In genomic region chr11:86497310-86497709, GRCh38 we compare ENCODE assay signal across 16 cellular contexts.
DNase-seq lines count a peak whose midpoint lies in the region; ATAC-seq and TF ChIP-seq lines count a peak whose summit lies in the region.
"Had no signal": no experiment of that assay in that cellular context is flagged by ENCODE, and none has a peak within 500 bp of the region (broad histone marks: within the 10 kb centered on the region; RNA-seq: fewer than 3 reads in every experiment).

No MANE protein-coding gene starts in this region.

- TF ChIP-seq RAD21 in SK-N-SH (IDR thresholded peaks at IDR 0.05; ENCODE audit: low read length) = no peak

- H3K4me1 ChIP-seq in SK-N-SH (ENCODE audit: control insufficient read depth in 1 of 2, insufficient read depth in 2 of 2, low read depth in 1 of 2, low read length in 1 of 2) = peaks cover 0 to 6% of the 10 kb centered on the region in 2 experiments; a peak in 1 of 4 replicates
- H3K4me1 ChIP-seq in trophoblast cell (ENCODE audit: control insufficient read depth in 1 of 2, insufficient read depth in 2 of 2, low read length in 2 of 2) = peaks cover 9 to 20% of the 10 kb centered on the region in 2 experiments
- H3K4me1 ChIP-seq: spleen, vagina had no signal

- no peak overlapping the region for H3K23ac ChIP-seq in trophoblast cell (ENCODE audit: low read length)

- no peak for ATAC-seq in T-cell (replicated peaks in 1 of 4)

- H3K9ac ChIP-seq in SK-N-SH = no peak overlapping the region
- no peak overlapping the region for H3K9ac ChIP-seq in trophoblast cell (ENCODE audit: low read length)
- H3K9ac ChIP-seq: BLaER1 treated with 17β-estradiol and CSF1 and Interleukin-3, amounts not matched to agents 10 nM and 100 nM had no signal

- H3K27me3 ChIP-seq in SK-N-SH (ENCODE audit: insufficient read depth) (no peaks in the 10 kb centered on the region), trophoblast cell (ENCODE audit: insufficient read depth, low read length) (no peaks in the 10 kb centered on the region)
- H3K27me3 ChIP-seq: BLaER1 treated with 17β-estradiol and CSF1 and Interleukin-3, amounts not matched to agents 10 nM and 100 nM; dorsolateral prefrontal cortex; spleen; vagina had no signal

- H3K27ac ChIP-seq in SK-N-SH (ENCODE audit: low read depth in 2 of 2, low read length in 1 of 2) (peak overlapping the region in 1 of 2 experiments; percentile 18; a peak in 1 of 4 replicates), trophoblast cell (ENCODE audit: low read depth, low read length) (peak overlapping the region; percentile 65)
- H3K27ac ChIP-seq: BLaER1 treated with 17β-estradiol and CSF1 and Interleukin-3, amounts not matched to agents 10 nM and 100 nM; dorsolateral prefrontal cortex; spleen; vagina had no signal

- H4K91ac ChIP-seq in trophoblast cell (ENCODE audit: low read depth, low read length) = peak overlapping the region; percentile 78

- no peak overlapping the region for H3K27ac Mint-ChIP-seq in T-cell
- H3K27ac Mint-ChIP-seq in glutamatergic neuron (ENCODE audit: unreplicated experiment) = no peak overlapping the region
- H3K27ac Mint-ChIP-seq: activated CD4-positive, alpha-beta memory T cell treated with anti-CD3 and anti-CD28 coated beads, Interleukin-2, amount 10 ng/mL, durations not matched to agents 7 days and 5 days; stimulated activated naive CD8-positive, alpha-beta T cell treated with anti-CD3 and anti-CD28 coated beads, Interleukin-15, Interleukin-2, amounts not matched to agents 100 ng/mL and 50 ng/mL, for 24 hours had no signal

- no peaks in the 10 kb centered on the region for H3K36me3 Mint-ChIP-seq in T-cell
- no peaks in the 10 kb centered on the region for H3K36me3 Mint-ChIP-seq in glutamatergic neuron (ENCODE audit: unreplicated experiment)

- no peak overlapping the region for H3K4me3 ChIP-seq in SK-N-SH (ENCODE audit: low read depth in 2 of 2, low read length in 1 of 2)
- no peak overlapping the region for H3K4me3 ChIP-seq in fibroblast of mammary gland (ENCODE audit: control insufficient read depth, low read depth, low read length)
- no peak overlapping the region for H3K4me3 ChIP-seq in trophoblast cell (ENCODE audit: low read depth, low read length)
- H3K4me3 ChIP-seq: BLaER1 treated with 17β-estradiol and CSF1 and Interleukin-3, amounts not matched to agents 10 nM and 100 nM; dorsolateral prefrontal cortex; spleen; vagina had no signal

- H3K79me1 ChIP-seq in trophoblast cell (ENCODE audit: low read length) = peaks cover 24% of the 10 kb centered on the region

- WGBS in SK-N-SH (ENCODE audit: low lambda C conversion rate) = 55% methylated on average over 1 of the region's 2 CpGs
- no CpG with 5 or more reads among the region's 2 CpGs for WGBS in trophoblast cell (ENCODE audit: extremely low coverage, insufficient coverage, insufficient read length)

- H2AK5ac ChIP-seq in trophoblast cell (ENCODE audit: low read length) = peak overlapping the region; percentile 53

- H2BK120ac ChIP-seq in trophoblast cell (ENCODE audit: insufficient read depth, low read length, poor library complexity) = peak overlapping the region; percentile 55

- DNase-seq in ELF-1 (ENCODE audit: low read depth, low spot score) = peak; percentile 81
- DNase-seq in SK-N-SH = no peak
- peak; percentile 49 for DNase-seq in fibroblast of mammary gland (ENCODE audit: low read depth)
- DNase-seq in trophoblast cell = peak in 1 of 2 donors; percentile 73
- DNase-seq in T-cell = no peak
- DNase-seq in glutamatergic neuron = no peak
- no peak for DNase-seq in NCI-H2171 treated with DMSO at 0.1 percent for 48 hours (lab: John Stamatoyannopoulos, UW)
- no peak for DNase-seq in stimulated activated CD4-positive, alpha-beta T cell treated with anti-CD3 and anti-CD28 coated beads, Interleukin-12 subunit alpha, Interleukin-12 subunit beta, amount 100 ng/mL, for 4 hours
- DNase-seq: activated CD4-positive, alpha-beta memory T cell treated with anti-CD3 and anti-CD28 coated beads, Interleukin-2, amount 10 ng/mL, durations not matched to agents 7 days and 5 days; dorsolateral prefrontal cortex; NCI-H1417; NCI-H446; spleen had no signal

- H2BK5ac ChIP-seq in trophoblast cell (ENCODE audit: low read depth, low read length, poor library complexity) = peak overlapping the region; percentile 15

- no peak for TF ChIP-seq EP300 in SK-N-SH (IDR thresholded peaks at IDR 0.05; ENCODE audit: borderline replicate concordance in 1 of 2, low read depth in 1 of 2, low read length in 1 of 2)

- H3K18ac ChIP-seq in trophoblast cell (ENCODE audit: low read length) = peak overlapping the region; percentile 20

- POLR2A ChIA-PET in SK-N-SH (lab: Yijun Ruan, JAX) (no interaction called here), T-cell (lab: Charles Lee) (no interaction called here)

- CTCF ChIA-PET in SK-N-SH (lab: Yijun Ruan, JAX) (interaction anchor here (1.8 kb wide), 1 partner anchor 306 kb away, joined by 4 read pairs; no protein-coding TSS in a partner anchor), T-cell (lab: Charles Lee) (no interaction called here)

- H3K79me2 ChIP-seq in SK-N-SH (ENCODE audit: insufficient read depth) (no peaks in the 10 kb centered on the region), trophoblast cell (ENCODE audit: control insufficient read depth, insufficient read depth, low read length, poor library complexity) (peaks cover 2% of the 10 kb centered on the region)

- H4K8ac ChIP-seq in trophoblast cell (ENCODE audit: low read depth, low read length) = peak overlapping the region; percentile 63

- no peaks in the 10 kb centered on the region for H3F3A ChIP-seq in SK-N-SH (replicated peaks; ENCODE audit: insufficient read depth)

- H3K4me1 Mint-ChIP-seq in T-cell (no peaks in the 10 kb centered on the region), glutamatergic neuron (ENCODE audit: low read depth, unreplicated experiment) (no peaks in the 10 kb centered on the region)
- H3K4me1 Mint-ChIP-seq: activated CD4-positive, alpha-beta memory T cell treated with anti-CD3 and anti-CD28 coated beads, Interleukin-2, amount 10 ng/mL, durations not matched to agents 7 days and 5 days had no signal

- no peaks in the 10 kb centered on the region for H3K9me3 ChIP-seq in SK-N-SH
- no peaks in the 10 kb centered on the region for H3K9me3 ChIP-seq in trophoblast cell (ENCODE audit: insufficient read depth, low read depth, low read length)
- H3K9me3 ChIP-seq: BLaER1 treated with 17β-estradiol and CSF1 and Interleukin-3, amounts not matched to agents 10 nM and 100 nM; spleen; vagina had no signal

- H3K4me2 ChIP-seq in SK-N-SH (no peak overlapping the region), trophoblast cell (ENCODE audit: low read length) (no peak overlapping the region)
- H3K4me2 ChIP-seq: BLaER1 treated with 17β-estradiol and CSF1 and Interleukin-3, amounts not matched to agents 10 nM and 100 nM had no signal

- no peaks in the 10 kb centered on the region for H4K20me1 ChIP-seq in SK-N-SH (ENCODE audit: insufficient read depth)
- H4K20me1 ChIP-seq: BLaER1 treated with 17β-estradiol and CSF1 and Interleukin-3, amounts not matched to agents 10 nM and 100 nM had no signal

- H3K14ac ChIP-seq in trophoblast cell (ENCODE audit: low read length) = peak overlapping the region; percentile 47

- H2AFZ ChIP-seq in SK-N-SH (ENCODE audit: low read depth) (no peak overlapping the region), trophoblast cell (ENCODE audit: insufficient read depth, low read length, poor library complexity) (no peak overlapping the region)

- no peaks in the 10 kb centered on the region for H3K36me3 ChIP-seq in SK-N-SH (replicated peaks in 1 of 2; ENCODE audit: control insufficient read depth in 1 of 2, insufficient read depth in 2 of 2, low read length in 1 of 2)
- H3K36me3 ChIP-seq in trophoblast cell (ENCODE audit: control insufficient read depth in 1 of 2, insufficient read depth in 2 of 2, low read length in 2 of 2) = no peaks in the 10 kb centered on the region
- H3K36me3 ChIP-seq: BLaER1 treated with 17β-estradiol and CSF1 and Interleukin-3, amounts not matched to agents 10 nM and 100 nM; spleen; vagina had no signal

- peaks cover 0 to 3% of the 10 kb centered on the region in 2 donors for H3K27me3 Mint-ChIP-seq in T-cell
- H3K27me3 Mint-ChIP-seq in glutamatergic neuron (ENCODE audit: unreplicated experiment) = no peaks in the 10 kb centered on the region

- no peaks in the 10 kb centered on the region for H3K9me2 ChIP-seq in SK-N-SH

- TF ChIP-seq CTCF in SK-N-SH (IDR thresholded peaks at IDR 0.05) = no peak
- no peak for TF ChIP-seq CTCF in fibroblast of mammary gland (conservative IDR thresholded peaks at IDR 0.05; ENCODE audit: control insufficient read depth, insufficient read depth, low read depth, low read length)
- no peak for TF ChIP-seq CTCF in glutamatergic neuron (IDR thresholded peaks at IDR 0.05; ENCODE audit: partially characterized antibody, unreplicated experiment)

- H4K12ac ChIP-seq in trophoblast cell (ENCODE audit: low read depth, low read length) = no peak overlapping the region

- H3K9me3 Mint-ChIP-seq in T-cell = no peaks in the 10 kb centered on the region
- H3K9me3 Mint-ChIP-seq in glutamatergic neuron (ENCODE audit: unreplicated experiment) = no peaks in the 10 kb centered on the region
- H3K9me3 Mint-ChIP-seq: activated CD4-positive, alpha-beta memory T cell treated with anti-CD3 and anti-CD28 coated beads, Interleukin-2, amount 10 ng/mL, durations not matched to agents 7 days and 5 days; stimulated activated naive CD8-positive, alpha-beta T cell treated with anti-CD3 and anti-CD28 coated beads, Interleukin-15, Interleukin-2, amounts not matched to agents 100 ng/mL and 50 ng/mL, for 24 hours had no signal

- peak overlapping the region; percentile 61 for H2BK12ac ChIP-seq in trophoblast cell (ENCODE audit: low read length)

- H3K4ac ChIP-seq in trophoblast cell (ENCODE audit: low read depth, low read length) = no peak overlapping the region

- no peak overlapping the region for H3K4me3 Mint-ChIP-seq in T-cell
- no peak overlapping the region for H3K4me3 Mint-ChIP-seq in glutamatergic neuron (ENCODE audit: unreplicated experiment)
- H3K4me3 Mint-ChIP-seq: activated CD4-positive, alpha-beta memory T cell treated with anti-CD3 and anti-CD28 coated beads, Interleukin-2, amount 10 ng/mL, durations not matched to agents 7 days and 5 days; stimulated activated naive CD8-positive, alpha-beta T cell treated with anti-CD3 and anti-CD28 coated beads, Interleukin-15, Interleukin-2, amounts not matched to agents 100 ng/mL and 50 ng/mL, for 24 hours had no signal

TF ChIP-seq in SK-N-SH, 30 proteins besides CTCF, POLR2A, EP300 and RAD21 (continues in another document):
- TF ChIP-seq USF1 (IDR thresholded peaks at IDR 0.05; ENCODE audit: borderline replicate concordance, low read depth) (no peak), POLR2AphosphoS5 (IDR thresholded peaks at IDR 0.05; ENCODE audit: low read depth, low read length) (no peak), SMC3 (IDR thresholded peaks at IDR 0.05; ENCODE audit: low read depth, low read length) (no peak), TCF12 (IDR thresholded peaks at IDR 0.05) (no peak; the same call in 1 of the 2 replicates)

Comparison
In these comparisons a context has a peak if more than half of its experiments do, and no peak if none do; other contexts are left out.
1. DNase-seq: peak in ELF-1 (single experiment) and fibroblast of mammary gland (single experiment); none in SK-N-SH (single experiment), T-cell (0 of 34), glutamatergic neuron (single experiment), NCI-H2171 treated with DMSO at 0.1 percent for 48 hours (single experiment) and stimulated activated CD4-positive, alpha-beta T cell treated with anti-CD3 and anti-CD28 coated beads, Interleukin-12 subunit alpha, Interleukin-12 subunit beta, amount 100 ng/mL, for 4 hours (single experiment).